Comparison of ENCODE assay signal across 9 cellular contexts in genomic region chr10:5317547-5318107, GRCh38. TPM values are rescaled to one million over a fixed set of nuclear protein-coding genes. Genes with fewer than 3 reads are reported as not detected.
DNase-seq lines count a peak whose midpoint lies in the region; ATAC-seq and TF ChIP-seq lines count a peak whose summit lies in the region.
"Had no signal": no experiment of that assay in that cellular context is flagged by ENCODE, and none has a peak within 500 bp of the region (broad histone marks: within the 10 kb centered on the region; RNA-seq: fewer than 3 reads in every experiment).

No MANE protein-coding gene starts in this region.

- no peaks in the 10 kb centered on the region for H3K36me3 Mint-ChIP-seq in CD4-positive, alpha-beta T cell (ENCODE audit: low read depth)
- peaks cover 29% of the 10 kb centered on the region for H3K36me3 Mint-ChIP-seq in activated CD8-positive, alpha-beta T cell treated with anti-CD3 and anti-CD28 coated beads, Interleukin-2, amount 10 ng/mL, durations not matched to agents 7 days and 5 days (ENCODE audit: low read depth)
- H3K36me3 Mint-ChIP-seq in osteocyte (ENCODE audit: unreplicated experiment): no peaks in the 10 kb centered on the region

- peaks cover 3% of the 10 kb centered on the region for H3K9me3 Mint-ChIP-seq in CD4-positive, alpha-beta T cell
- H3K9me3 Mint-ChIP-seq in activated CD8-positive, alpha-beta T cell treated with anti-CD3 and anti-CD28 coated beads, Interleukin-2, amount 10 ng/mL, durations not matched to agents 7 days and 5 days (ENCODE audit: insufficient read depth): peaks cover 21% of the 10 kb centered on the region
- no peaks in the 10 kb centered on the region for H3K9me3 Mint-ChIP-seq in osteocyte (ENCODE audit: unreplicated experiment)

- H3K27me3 ChIP-seq in CD4-positive, alpha-beta T cell (ENCODE audit: control insufficient read depth, insufficient read depth, low read length): no peaks in the 10 kb centered on the region
- H3K27me3 ChIP-seq in BE2C: no peaks in the 10 kb centered on the region
- H3K27me3 ChIP-seq: heart left ventricle had no signal

- peak overlapping the region; percentile 74 for H3K4me3 Mint-ChIP-seq in CD4-positive, alpha-beta T cell
- peak overlapping the region; percentile 9 for H3K4me3 Mint-ChIP-seq in activated CD8-positive, alpha-beta T cell treated with anti-CD3 and anti-CD28 coated beads, Interleukin-2, amount 10 ng/mL, durations not matched to agents 7 days and 5 days
- H3K4me3 Mint-ChIP-seq in osteocyte (ENCODE audit: unreplicated experiment): no peak overlapping the region

- ATAC-seq in CD4-positive, alpha-beta T cell (ENCODE audit: poor library complexity): peak; percentile 89
- peak; percentile 84 for ATAC-seq in activated CD8-positive, alpha-beta T cell treated with anti-CD3 and anti-CD28 coated beads, Interleukin-2, amount 10 ng/mL, durations not matched to agents 7 days and 5 days

- H3K36me3 ChIP-seq in BE2C: no peaks in the 10 kb centered on the region
- H3K36me3 ChIP-seq: heart left ventricle had no signal

- H3K4me3 ChIP-seq in BE2C (ENCODE audit: low read depth, low read length): no peak overlapping the region
- H3K4me3 ChIP-seq: heart left ventricle had no signal

- no peak overlapping the region for H3K27ac ChIP-seq in CD4-positive, alpha-beta T cell (ENCODE audit: low read depth, low read length)
- H3K27ac ChIP-seq: heart left ventricle had no signal

- CTCF ChIA-PET in CD4-positive, alpha-beta T cell (lab: Charles Lee): interaction anchor here (1.0 to 1.6 kb wide), 3 partner anchors 11 to 26 kb away, joined by 3 to 5 read pairs (median 3); no protein-coding TSS in a partner anchor
- CTCF ChIA-PET in activated CD8-positive, alpha-beta T cell treated with anti-CD3 and anti-CD28 coated beads, Interleukin-2, amount 10 ng/mL, durations not matched to agents 7 days and 5 days (lab: Charles Lee): interaction anchor here (0.6 to 1.3 kb wide), 8 partner anchors 10 to 468 kb away, joined by 3 to 5 read pairs (median 3); no protein-coding TSS in a partner anchor

- H3K9me3 ChIP-seq in CD4-positive, alpha-beta T cell (ENCODE audit: control insufficient read depth, low read length): peaks cover 3% of the 10 kb centered on the region
- H3K9me3 ChIP-seq in BE2C: no peaks in the 10 kb centered on the region

- POLR2A ChIA-PET in CD4-positive, alpha-beta T cell (lab: Charles Lee): interaction anchor here (1.3 kb wide), 1 partner anchor 26 kb away, joined by 8 read pairs; no protein-coding TSS in a partner anchor
- POLR2A ChIA-PET in activated CD8-positive, alpha-beta T cell treated with anti-CD3 and anti-CD28 coated beads, Interleukin-2, amount 10 ng/mL, durations not matched to agents 7 days and 5 days (lab: Charles Lee): interaction anchor here (0.9 to 1.3 kb wide), 2 partner anchors 21 to 26 kb away, joined by 4 to 5 read pairs; no protein-coding TSS in a partner anchor

- H3K4me1 ChIP-seq in BE2C: no peaks in the 10 kb centered on the region

- no peaks in the 10 kb centered on the region for H3K27me3 Mint-ChIP-seq in CD4-positive, alpha-beta T cell
- H3K27me3 Mint-ChIP-seq in activated CD8-positive, alpha-beta T cell treated with anti-CD3 and anti-CD28 coated beads, Interleukin-2, amount 10 ng/mL, durations not matched to agents 7 days and 5 days (ENCODE audit: low read depth): no peaks in the 10 kb centered on the region
- peaks cover 3% of the 10 kb centered on the region for H3K27me3 Mint-ChIP-seq in osteocyte (ENCODE audit: unreplicated experiment)

- TF ChIP-seq CTCF in CD4-positive, alpha-beta T cell (IDR thresholded peaks at IDR 0.05): no peak
- TF ChIP-seq CTCF in BE2C (IDR thresholded peaks at IDR 0.05; ENCODE audit: low read depth, low read length) (no peak), osteocyte (IDR thresholded peaks at IDR 0.05) (no peak)

- H3K4me1 Mint-ChIP-seq in CD4-positive, alpha-beta T cell (ENCODE audit: low read depth): peaks cover 36% of the 10 kb centered on the region
- peaks cover 66% of the 10 kb centered on the region for H3K4me1 Mint-ChIP-seq in activated CD8-positive, alpha-beta T cell treated with anti-CD3 and anti-CD28 coated beads, Interleukin-2, amount 10 ng/mL, durations not matched to agents 7 days and 5 days (ENCODE audit: low read depth)
- H3K4me1 Mint-ChIP-seq in osteocyte (ENCODE audit: unreplicated experiment): peaks cover 7% of the 10 kb centered on the region

- peak in 8 of 10 experiments; percentile 20 to 69 (median 49) for DNase-seq in CD4-positive, alpha-beta T cell
- DNase-seq in HS-27A (ENCODE audit: low read depth) (peak; percentile 22), fibroblast of peridontal ligament (ENCODE audit: extremely low read depth) (peak; percentile 37), BE2C (no peak), osteocyte (ENCODE audit: extremely low spot score, unreplicated experiment) (no peak), NCI-H146 treated with DMSO at 0.1 percent for 48 hours (lab: John Stamatoyannopoulos, UW; ENCODE audit: unreplicated experiment) (no peak)
- DNase-seq in activated CD8-positive, alpha-beta T cell treated with anti-CD3 and anti-CD28 coated beads, Interleukin-2, amount 10 ng/mL, durations not matched to agents 7 days and 5 days: peak; percentile 72
- peak; percentile 9 to 28 for DNase-seq in stimulated activated CD8-positive, alpha-beta memory T cell treated with anti-CD3 and anti-CD28 coated beads, Interleukin-7, amount 100 ng/mL, for 1 hour (ENCODE audit: low read depth in 2 of 2)

- intact Hi-C loops in CD4-positive, alpha-beta T cell (cut with DNase I, micrococcal nuclease): no loop called here

- H3K27ac Mint-ChIP-seq in CD4-positive, alpha-beta T cell: peak overlapping the region; percentile 77
- H3K27ac Mint-ChIP-seq in activated CD8-positive, alpha-beta T cell treated with anti-CD3 and anti-CD28 coated beads, Interleukin-2, amount 10 ng/mL, durations not matched to agents 7 days and 5 days: peak overlapping the region; percentile 83
- no peak overlapping the region for H3K27ac Mint-ChIP-seq in osteocyte (ENCODE audit: unreplicated experiment)

RNA-seq across cellular contexts. Expression of gene UCN3, which starts 47.1 kb away (rescaled TPM):
- total RNA-seq in CD4-positive, alpha-beta T cell: not detected
- total RNA-seq in activated CD8-positive, alpha-beta T cell treated with anti-CD3 and anti-CD28 coated beads, Interleukin-2, amount 10 ng/mL, durations not matched to agents 7 days and 5 days: not detected
- polyA plus RNA-seq in BE2C (2012; ENCODE audit: insufficient read depth, insufficient read length, low read depth): not detected
- not detected in 2 replicates for total RNA-seq in osteocyte
- total RNA-seq: heart left ventricle had no signal
- polyA plus RNA-seq: heart left ventricle had no signal

Comparison
In these comparisons a context has a peak if more than half of its experiments do, and no peak if none do; other contexts are left out.
1. DNase-seq: peak in CD4-positive, alpha-beta T cell (8 of 10), HS-27A (single experiment), activated CD8-positive, alpha-beta T cell treated with anti-CD3 and anti-CD28 coated beads, Interleukin-2, amount 10 ng/mL, durations not matched to agents 7 days and 5 days (single experiment), fibroblast of peridontal ligament (single experiment) and stimulated activated CD8-positive, alpha-beta memory T cell treated with anti-CD3 and anti-CD28 coated beads, Interleukin-7, amount 100 ng/mL, for 1 hour (2 of 2); none in BE2C (single experiment), osteocyte (single experiment) and NCI-H146 treated with DMSO at 0.1 percent for 48 hours (single experiment).